ENCODE assay signal across 16 cellular contexts in the genomic region with DNA sequence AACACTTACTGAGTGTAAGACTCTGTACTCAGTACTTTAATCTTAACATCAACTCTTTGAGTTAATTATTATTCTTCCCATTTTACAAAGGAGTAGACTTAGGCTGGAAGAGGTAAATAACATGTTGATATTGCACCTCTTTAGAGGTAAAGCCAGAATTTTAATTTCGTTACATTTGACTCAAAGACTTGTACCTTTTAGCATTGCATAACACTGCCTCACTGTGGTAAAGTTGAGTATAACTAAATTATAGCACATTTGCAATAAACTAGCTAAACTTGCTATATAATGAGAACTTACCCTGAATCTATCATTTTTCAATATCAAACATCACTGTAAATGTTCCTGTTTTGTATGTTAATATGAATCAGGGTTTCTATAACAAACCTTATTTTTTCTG.
A peak's percentile ranks its signal among the peaks of the same experiment; 100 is the strongest.
DNase-seq lines count a peak whose midpoint lies in the region; ATAC-seq, FAIRE-seq and TF ChIP-seq lines count a peak whose summit lies in the region.
"Had no signal": no experiment of that assay in that cellular context is flagged by ENCODE, and none has a peak within 500 bp of the region (broad histone marks: within the 10 kb centered on the region; RNA-seq: fewer than 3 reads in every experiment).

No MANE protein-coding gene starts in this region.

- BruUV-seq in PC-9 (replicated peaks; lab: Mats Ljungman, UMichigan): no TSS peak

- H3K9me3 ChIP-seq in PC-9 (ENCODE audit: insufficient read depth, low read depth) (0 out of 2 replicates have a peak, but pooled peaks cover 3% of the 10 kb centered on the region), kidney (ENCODE audit: control insufficient read depth in 1 of 2, low read length in 2 of 2) (no peaks in the 10 kb centered on the region)

- H3K36me3 Mint-ChIP-seq in GM23338 (ENCODE audit: low read depth): no peaks in the 10 kb centered on the region
- H3K36me3 Mint-ChIP-seq: CD4-positive, alpha-beta memory T cell had no signal

- no peaks in the 10 kb centered on the region for H3K4me1 Mint-ChIP-seq in GM23338
- H3K4me1 Mint-ChIP-seq: CD4-positive, alpha-beta memory T cell had no signal

- FAIRE-seq in kidney (lab: Jason Lieb, UNC): peak; percentile 61
- FAIRE-seq: endothelial cell of umbilical vein had no signal

- H3K36me3 ChIP-seq in GM23338 (ENCODE audit: insufficient read depth) (no peaks in the 10 kb centered on the region), PC-9 (ENCODE audit: low read depth) (no peaks in the 10 kb centered on the region), kidney (ENCODE audit: control insufficient read depth in 1 of 2, insufficient read depth in 2 of 2, low read length in 2 of 2) (no peaks in the 10 kb centered on the region)
- H3K36me3 ChIP-seq: brain microvascular endothelial cell had no signal

- H3K4me2 ChIP-seq in GM23338 (no peak overlapping the region), PC-9 (no peak overlapping the region)

- no peaks in the 10 kb centered on the region for H3K79me2 ChIP-seq in GM23338 (replicated peaks; ENCODE audit: insufficient read depth)
- no peaks in the 10 kb centered on the region for H3K79me2 ChIP-seq in PC-9 (ENCODE audit: low read depth)

- intact Hi-C loops in PC-9 (cut with micrococcal nuclease; ENCODE audit: unreplicated experiment) (no loop called here), kidney (cut with DNase I) (no loop called here)

- TF ChIP-seq CTCF in GM23338 (conservative IDR thresholded peaks at IDR 0.05; ENCODE audit: low read depth in 2 of 2): peak in 1 of 2 experiments; percentile 52; a peak in 3 of 4 replicates
- peak; percentile 68 for TF ChIP-seq CTCF in PC-9 (conservative IDR thresholded peaks at IDR 0.05)
- peak; percentile 18 for TF ChIP-seq CTCF in kidney (IDR thresholded peaks at IDR 0.05; ENCODE audit: borderline replicate concordance, extremely low read depth, insufficient read depth)

- no peaks in the 10 kb centered on the region for H3K27me3 Mint-ChIP-seq in GM23338 (ENCODE audit: insufficient read depth, low read depth, poor library complexity)
- H3K27me3 Mint-ChIP-seq: CD4-positive, alpha-beta memory T cell had no signal

- H3K4me3 Mint-ChIP-seq in GM23338: no peak overlapping the region
- H3K4me3 Mint-ChIP-seq: CD4-positive, alpha-beta memory T cell had no signal

- H3K4me3 ChIP-seq in GM23338 (no peak overlapping the region), PC-9 (no peak overlapping the region), kidney (ENCODE audit: low read length in 2 of 2) (no peak overlapping the region)

- no peaks in the 10 kb centered on the region for H3K27me3 ChIP-seq in GM23338 (ENCODE audit: insufficient read depth)
- H3K27me3 ChIP-seq in PC-9 (ENCODE audit: insufficient read depth, low read depth): no peaks in the 10 kb centered on the region
- H3K27me3 ChIP-seq: brain microvascular endothelial cell had no signal

- H4K20me1 ChIP-seq in GM23338 (replicated peaks; ENCODE audit: insufficient read depth) (no peaks in the 10 kb centered on the region), PC-9 (ENCODE audit: insufficient read depth) (no peaks in the 10 kb centered on the region)

- no peaks in the 10 kb centered on the region for H3K9me3 Mint-ChIP-seq in GM23338

- no peaks in the 10 kb centered on the region for H3K4me1 ChIP-seq in GM23338 (ENCODE audit: insufficient read depth)
- no peaks in the 10 kb centered on the region for H3K4me1 ChIP-seq in PC-9 (replicated peaks; ENCODE audit: insufficient read depth)
- H3K4me1 ChIP-seq in kidney (ENCODE audit: control insufficient read depth in 1 of 2, insufficient read depth in 1 of 2, low read depth in 1 of 2, low read length in 2 of 2): no peaks in the 10 kb centered on the region

- H3K27ac Mint-ChIP-seq in GM23338: no peak overlapping the region
- H3K27ac Mint-ChIP-seq: CD4-positive, alpha-beta memory T cell had no signal

- H3K9me2 ChIP-seq in GM23338 (ENCODE audit: insufficient read depth) (no peaks in the 10 kb centered on the region), PC-9 (ENCODE audit: insufficient read depth) (0 out of 2 replicates have a peak, but pooled peaks cover under 1% of the 10 kb centered on the region)

- no peak for ATAC-seq in GM23338

- CTCF ChIA-PET in PC-9 (lab: Charles Lee): no interaction called here

- no peak overlapping the region for H3K9ac ChIP-seq in kidney (ENCODE audit: low read length in 2 of 2)

- DNase-seq in Ammon's horn (ENCODE audit: low spot score) (peak; percentile 2), GM23338 (ENCODE audit: low spot score) (peak; percentile 36), PC-9 (no peak), kidney (no peak), RKO (ENCODE audit: low spot score) (no peak), GM19238 (ENCODE audit: insufficient read length, low spot score) (no peak), middle frontal gyrus (ENCODE audit: extremely low spot score, low spot score) (no peak), mucosa of gallbladder (ENCODE audit: low spot score) (no peak)
- DNase-seq: activated CD4-positive, alpha-beta T cell treated with anti-CD3 and anti-CD28 coated beads, Interleukin-2, amount 50 U/mL, for 4 hours; activated effector memory CD4-positive, alpha-beta T cell treated with Interleukin-2 at 50 U/mL for 16 hours; brain microvascular endothelial cell; CD4-positive, alpha-beta memory T cell; hypothalamus; NCI-H1092 treated with DMSO at 0.1 percent for 48 hours; NK-92 treated with Interleukin-12 subunit alpha and Interleukin-12 subunit beta, amount 100 ng/mL, for 24 hours had no signal

- no peak overlapping the region for H2AFZ ChIP-seq in GM23338
- H2AFZ ChIP-seq in PC-9: no peak overlapping the region

- POLR2A ChIA-PET in PC-9 (lab: Charles Lee; ENCODE audit: unreplicated experiment): no interaction called here

- no peak overlapping the region for H3K27ac ChIP-seq in GM23338 (ENCODE audit: low read depth)
- no peak overlapping the region for H3K27ac ChIP-seq in PC-9
- H3K27ac ChIP-seq in kidney (ENCODE audit: low read depth in 2 of 2, low read length in 2 of 2): no peak overlapping the region
- H3K27ac ChIP-seq: brain microvascular endothelial cell had no signal

- H3F3A ChIP-seq in GM23338 (replicated peaks; ENCODE audit: low read depth) (no peaks in the 10 kb centered on the region), PC-9 (ENCODE audit: insufficient read depth, low read depth) (no peaks in the 10 kb centered on the region)

TF ChIP-seq in GM23338, 12 proteins besides CTCF, POLR2A, EP300 and RAD21 (continues in another document):
- TF ChIP-seq ZNF331 (CRISPR knock-in tag; IDR thresholded peaks at IDR 0.05; ENCODE audit: low read depth) (no peak), CREB1 (CRISPR knock-in tag; IDR thresholded peaks at IDR 0.05; ENCODE audit: low read depth) (no peak), POLR2AphosphoS5 (IDR thresholded peaks at IDR 0.05; ENCODE audit: low read depth) (no peak), NANOG (IDR thresholded peaks at IDR 0.05; ENCODE audit: borderline replicate concordance) (no peak)

Comparison
In these comparisons a context has a peak if more than half of its experiments do, and no peak if none do; other contexts are left out.
1. DNase-seq: peak in Ammon's horn (single experiment) and GM23338 (single experiment); none in PC-9 (0 of 2), kidney (single experiment), RKO (single experiment), GM19238 (single experiment), middle frontal gyrus (single experiment) and mucosa of gallbladder (single experiment).